21 cellular contexts compared by ENCODE assay signal in genomic region chr2:234324151-234324550, GRCh38.
A peak's percentile ranks its signal among the peaks of the same experiment; 100 is the strongest.
DNase-seq lines count a peak whose midpoint lies in the region; ATAC-seq and TF ChIP-seq lines count a peak whose summit lies in the region.
"Had no signal": no experiment of that assay in that cellular context is flagged by ENCODE, and none has a peak within 500 bp of the region (broad histone marks: within the 10 kb centered on the region; RNA-seq: fewer than 3 reads in every experiment).

No MANE protein-coding gene starts in this region.

- H3K4me1 ChIP-seq in Loucy (ENCODE audit: insufficient read depth, low read length, poor library complexity, severe bottlenecking) (peaks cover 4% of the 10 kb centered on the region), suprapubic skin (peaks cover 5% of the 10 kb centered on the region)
- H3K4me1 ChIP-seq: adrenal gland, gastroesophageal sphincter had no signal

- CTCF ChIA-PET in activated CD4-positive, alpha-beta T cell treated with anti-CD3 and anti-CD28 coated beads for 36 hours (lab: Charles Lee) = interaction anchor here (1.2 kb wide), 1 partner anchor 154 kb away, joined by 3 read pairs; no protein-coding TSS in a partner anchor
- CTCF ChIA-PET in WTC11 (lab: Charles Lee) = no interaction called here

- H3K4me3 ChIP-seq in Loucy (ENCODE audit: low read length, poor library complexity, severe bottlenecking) (no peak overlapping the region), suprapubic skin (no peak overlapping the region)
- H3K4me3 ChIP-seq: adrenal gland, gastroesophageal sphincter had no signal

- no peak overlapping the region for H3K4me2 ChIP-seq in Loucy (ENCODE audit: low read depth, low read length, poor library complexity, severe bottlenecking)

- no peaks in the 10 kb centered on the region for H3K27me3 Mint-ChIP-seq in activated CD4-positive, alpha-beta T cell treated with anti-CD3 and anti-CD28 coated beads for 36 hours
- peaks cover 18% of the 10 kb centered on the region for H3K27me3 Mint-ChIP-seq in dendritic cell treated with granulocyte-macrophage colony-stimulating factor and Interleukin-4, amounts not matched to agents 40 ng/mL and 50 ng/mL, for 4 days
- no peaks in the 10 kb centered on the region for H3K27me3 Mint-ChIP-seq in T-helper 2 cell treated with Interferon-gamma antibody and Interleukin-4, amounts not matched to agents 5 μg/mL and 100 μg/mL, for 36 hours (ENCODE audit: low read depth)
- no peaks in the 10 kb centered on the region for H3K27me3 Mint-ChIP-seq in WTC11 (ENCODE audit: low read depth)
- H3K27me3 Mint-ChIP-seq: type B pancreatic cell had no signal

- H3K36me3 Mint-ChIP-seq in activated CD4-positive, alpha-beta T cell treated with anti-CD3 and anti-CD28 coated beads for 36 hours (ENCODE audit: low read depth) = no peaks in the 10 kb centered on the region
- H3K36me3 Mint-ChIP-seq in dendritic cell treated with granulocyte-macrophage colony-stimulating factor and Interleukin-4, amounts not matched to agents 40 ng/mL and 50 ng/mL, for 4 days (ENCODE audit: low read depth) = no peaks in the 10 kb centered on the region
- peaks cover 5% of the 10 kb centered on the region for H3K36me3 Mint-ChIP-seq in T-helper 2 cell treated with Interferon-gamma antibody and Interleukin-4, amounts not matched to agents 5 μg/mL and 100 μg/mL, for 36 hours (ENCODE audit: low read depth)
- no peaks in the 10 kb centered on the region for H3K36me3 Mint-ChIP-seq in WTC11
- H3K36me3 Mint-ChIP-seq: type B pancreatic cell had no signal

- no peak overlapping the region for H3K27ac ChIP-seq in suprapubic skin
- H3K27ac ChIP-seq: adrenal gland, gastroesophageal sphincter, neutrophil, WERI-Rb-1 had no signal

- no peak for DNase-seq in activated CD4-positive, alpha-beta T cell treated with anti-CD3 and anti-CD28 coated beads for 36 hours
- DNase-seq in activated CD4-positive, alpha-beta T cell treated with anti-CD3 and anti-CD28 coated beads for 4 hours = no peak
- DNase-seq in nucleus accumbens (lab: John Stamatoyannopoulos, UW) (peak in 29 of 56 donors; percentile 5 to 55 (median 23)), suprapubic skin (ENCODE audit: low spot score in 2 of 2) (no peak), WTC11 (ENCODE audit: low spot score) (no peak)
- no peak for DNase-seq in T-helper 2 cell treated with Interferon-gamma antibody and Interleukin-4, amounts not matched to agents 5 μg/mL and 100 μg/mL, for 36 hours (ENCODE audit: low spot score)
- DNase-seq: activated CD8-positive, alpha-beta memory T cell treated with anti-CD3 and anti-CD28 coated beads, Interleukin-2, amount 50 U/mL, for 48 hours; adrenal gland; COR-L47; GOT3; Kasumi-1; mesendoderm; stimulated activated CD4-positive, alpha-beta T cell treated with anti-CD3 and anti-CD28 coated beads, Interleukin-4, amount 100 ng/mL, for 1 hour; stimulated activated CD8-positive, alpha-beta memory T cell treated with anti-CD3 and anti-CD28 coated beads, Interleukin-4, amount 100 ng/mL, for 48 hours; WERI-Rb-1 had no signal

- no peak overlapping the region for H3K9ac ChIP-seq in Loucy (ENCODE audit: low read depth, low read length, poor library complexity, severe bottlenecking)

- no peak for TF ChIP-seq CTCF in Loucy (conservative IDR thresholded peaks at IDR 0.05; ENCODE audit: low read length)
- TF ChIP-seq CTCF in suprapubic skin (IDR thresholded peaks at IDR 0.05) = no peak
- no peak for TF ChIP-seq CTCF in WTC11 (IDR thresholded peaks at IDR 0.05)

- peak overlapping the region; percentile 68 for H3K27ac Mint-ChIP-seq in activated CD4-positive, alpha-beta T cell treated with anti-CD3 and anti-CD28 coated beads for 36 hours
- H3K27ac Mint-ChIP-seq in dendritic cell treated with granulocyte-macrophage colony-stimulating factor and Interleukin-4, amounts not matched to agents 40 ng/mL and 50 ng/mL, for 4 days = peak overlapping the region; percentile 28
- no peak overlapping the region for H3K27ac Mint-ChIP-seq in T-helper 2 cell treated with Interferon-gamma antibody and Interleukin-4, amounts not matched to agents 5 μg/mL and 100 μg/mL, for 36 hours
- no peak overlapping the region for H3K27ac Mint-ChIP-seq in WTC11
- H3K27ac Mint-ChIP-seq: type B pancreatic cell had no signal

- no peaks in the 10 kb centered on the region for H3K9me2 ChIP-seq in Loucy (replicated peaks; ENCODE audit: low read depth, low read length)

- POLR2A ChIA-PET in activated CD4-positive, alpha-beta T cell treated with anti-CD3 and anti-CD28 coated beads for 36 hours (lab: Charles Lee) = no interaction called here
- POLR2A ChIA-PET in WTC11 (lab: Charles Lee) = no interaction called here

- H3K4me1 Mint-ChIP-seq in activated CD4-positive, alpha-beta T cell treated with anti-CD3 and anti-CD28 coated beads for 36 hours = peaks cover 34% of the 10 kb centered on the region
- peaks cover 11% of the 10 kb centered on the region for H3K4me1 Mint-ChIP-seq in dendritic cell treated with granulocyte-macrophage colony-stimulating factor and Interleukin-4, amounts not matched to agents 40 ng/mL and 50 ng/mL, for 4 days (ENCODE audit: low read depth)
- peaks cover 37% of the 10 kb centered on the region for H3K4me1 Mint-ChIP-seq in T-helper 2 cell treated with Interferon-gamma antibody and Interleukin-4, amounts not matched to agents 5 μg/mL and 100 μg/mL, for 36 hours (ENCODE audit: low read depth)
- H3K4me1 Mint-ChIP-seq in WTC11 = no peaks in the 10 kb centered on the region

- 32% methylated on average over 5 of the region's 5 CpGs for WGBS in suprapubic skin

- no peaks in the 10 kb centered on the region for H3K36me3 ChIP-seq in Loucy (ENCODE audit: insufficient read depth, low read length)
- no peaks in the 10 kb centered on the region for H3K36me3 ChIP-seq in suprapubic skin
- H3K36me3 ChIP-seq: adrenal gland, gastroesophageal sphincter, neutrophil, WERI-Rb-1 had no signal

- no peaks in the 10 kb centered on the region for H3F3A ChIP-seq in Loucy (ENCODE audit: low read depth)

- H4K20me1 ChIP-seq in Loucy (ENCODE audit: insufficient read depth, low read length, poor library complexity, severe bottlenecking) = no peaks in the 10 kb centered on the region

- no peaks in the 10 kb centered on the region for H3K79me2 ChIP-seq in Loucy (ENCODE audit: insufficient read depth, low read length)

- H3K27me3 ChIP-seq in Loucy (ENCODE audit: insufficient read depth, low read length, poor library complexity, severe bottlenecking) (no peaks in the 10 kb centered on the region), suprapubic skin (no peaks in the 10 kb centered on the region)
- H3K27me3 ChIP-seq: adrenal gland, gastroesophageal sphincter, neutrophil had no signal

- H2AFZ ChIP-seq in Loucy (ENCODE audit: low read length) = peak overlapping the region; percentile 54; the same call in 1 of the 2 replicates

- TF ChIP-seq EP300 in suprapubic skin (IDR thresholded peaks at IDR 0.05) = no peak

- ATAC-seq in activated CD4-positive, alpha-beta T cell treated with anti-CD3 and anti-CD28 coated beads for 36 hours = no peak
- ATAC-seq in WTC11 = no peak
- ATAC-seq: gastroesophageal sphincter, SK-N-SH treated with all-trans-retinoic acid at 6 μM for 48 hours had no signal

- intact Hi-C loops in activated CD4-positive, alpha-beta T cell treated with anti-CD3 and anti-CD28 coated beads for 36 hours (cut with DNase I, micrococcal nuclease) = no loop called here
- intact Hi-C loops in dendritic cell treated with granulocyte-macrophage colony-stimulating factor and Interleukin-4, amounts not matched to agents 40 ng/mL and 50 ng/mL, for 4 days (cut with micrococcal nuclease) = no loop called here

- TF ChIP-seq POLR2A in suprapubic skin (IDR thresholded peaks at IDR 0.05) = no peak

- H3K4me3 Mint-ChIP-seq in activated CD4-positive, alpha-beta T cell treated with anti-CD3 and anti-CD28 coated beads for 36 hours = no peak overlapping the region
- H3K4me3 Mint-ChIP-seq in dendritic cell treated with granulocyte-macrophage colony-stimulating factor and Interleukin-4, amounts not matched to agents 40 ng/mL and 50 ng/mL, for 4 days = no peak overlapping the region
- H3K4me3 Mint-ChIP-seq in T-helper 2 cell treated with Interferon-gamma antibody and Interleukin-4, amounts not matched to agents 5 μg/mL and 100 μg/mL, for 36 hours = no peak overlapping the region
- no peak overlapping the region for H3K4me3 Mint-ChIP-seq in WTC11
- H3K4me3 Mint-ChIP-seq: type B pancreatic cell had no signal

- H3K9me3 ChIP-seq in Loucy (ENCODE audit: insufficient read depth, low read depth, low read length) (no peaks in the 10 kb centered on the region), suprapubic skin (no peaks in the 10 kb centered on the region)
- H3K9me3 ChIP-seq: adrenal gland, gastroesophageal sphincter, neutrophil had no signal

- H3K9me3 Mint-ChIP-seq in activated CD4-positive, alpha-beta T cell treated with anti-CD3 and anti-CD28 coated beads for 36 hours (ENCODE audit: low read depth) = no peaks in the 10 kb centered on the region
- H3K9me3 Mint-ChIP-seq in dendritic cell treated with granulocyte-macrophage colony-stimulating factor and Interleukin-4, amounts not matched to agents 40 ng/mL and 50 ng/mL, for 4 days = no peaks in the 10 kb centered on the region
- H3K9me3 Mint-ChIP-seq in T-helper 2 cell treated with Interferon-gamma antibody and Interleukin-4, amounts not matched to agents 5 μg/mL and 100 μg/mL, for 36 hours = peaks cover 8% of the 10 kb centered on the region
- 0 out of 2 replicates have a peak, but pooled peaks cover 3% of the 10 kb centered on the region for H3K9me3 Mint-ChIP-seq in WTC11
- H3K9me3 Mint-ChIP-seq: type B pancreatic cell had no signal

TF ChIP-seq in WTC11, 78 proteins besides CTCF, POLR2A, EP300 and RAD21:
- TF ChIP-seq EMX1 (CRISPR knock-in tag; IDR thresholded peaks at IDR 0.05) = no peak

Comparison
In these comparisons a context has a peak if more than half of its experiments do, and no peak if none do; other contexts are left out.
1. DNase-seq: peak in nucleus accumbens (29 of 56); none in activated CD4-positive, alpha-beta T cell treated with anti-CD3 and anti-CD28 coated beads for 36 hours (single experiment), activated CD4-positive, alpha-beta T cell treated with anti-CD3 and anti-CD28 coated beads for 4 hours (0 of 2), suprapubic skin (0 of 2), T-helper 2 cell treated with Interferon-gamma antibody and Interleukin-4, amounts not matched to agents 5 μg/mL and 100 μg/mL, for 36 hours (single experiment) and WTC11 (single experiment).
2. H3K27ac Mint-ChIP-seq: peak in activated CD4-positive, alpha-beta T cell treated with anti-CD3 and anti-CD28 coated beads for 36 hours (single experiment) and dendritic cell treated with granulocyte-macrophage colony-stimulating factor and Interleukin-4, amounts not matched to agents 40 ng/mL and 50 ng/mL, for 4 days (single experiment); none in T-helper 2 cell treated with Interferon-gamma antibody and Interleukin-4, amounts not matched to agents 5 μg/mL and 100 μg/mL, for 36 hours (single experiment) and WTC11 (single experiment).